Comparison of ENCODE assay signal across 16 cellular contexts in the genomic region with DNA sequence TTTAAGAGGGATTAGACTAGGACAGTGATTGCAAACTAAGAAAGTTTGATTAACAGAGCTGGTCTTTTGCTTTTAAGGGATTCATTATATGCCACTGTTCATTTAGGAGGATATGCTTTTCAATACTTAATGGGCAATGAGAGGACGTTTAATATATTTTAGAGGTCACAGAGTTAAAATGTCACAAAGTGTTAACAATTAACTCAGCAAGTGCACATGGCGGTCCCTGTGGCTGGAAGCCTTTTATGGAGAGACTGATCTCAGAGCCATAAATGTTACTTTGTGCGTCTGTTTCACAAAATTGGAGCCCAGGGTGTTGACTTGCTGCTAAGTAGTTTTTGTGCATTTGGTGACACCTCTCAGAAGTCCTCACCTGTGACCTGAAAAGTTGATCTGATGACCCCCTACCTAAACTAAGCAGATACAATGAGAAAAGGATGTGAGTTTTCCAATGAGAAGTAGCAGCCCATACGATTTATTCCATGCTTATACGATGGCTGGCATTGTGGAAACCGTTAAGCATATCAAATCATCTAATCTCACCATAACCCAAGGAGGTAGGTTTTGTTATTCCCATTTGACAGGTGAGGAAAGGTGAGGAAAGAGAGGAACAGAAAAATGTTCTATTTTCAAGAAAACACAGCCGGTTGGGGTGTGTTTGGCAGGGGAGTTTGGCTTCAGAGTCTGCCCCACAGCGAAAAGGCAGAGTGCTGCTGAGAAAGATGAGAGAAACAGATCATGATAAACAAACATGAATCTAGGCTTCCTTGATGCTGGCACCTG.
DNase-seq lines count a peak whose midpoint lies in the region; ATAC-seq and TF ChIP-seq lines count a peak whose summit lies in the region.
"Had no signal": no experiment of that assay in that cellular context is flagged by ENCODE, and none has a peak within 500 bp of the region (broad histone marks: within the 10 kb centered on the region; RNA-seq: fewer than 3 reads in every experiment).

No MANE protein-coding gene starts in this region.

- H3K27ac ChIP-seq in hepatocyte, result peak overlapping the region; percentile 81
- H3K27ac ChIP-seq in heart right ventricle, result peak overlapping the region in 2 of 10 donors; percentile 3 to 37
- H3K27ac ChIP-seq: A549, C4-2B had no signal

- H4K20me1 ChIP-seq in hepatocyte (ENCODE audit: insufficient read depth, poor library complexity, severe bottlenecking), result no peaks in the 10 kb centered on the region

- H3K36me3 Mint-ChIP-seq in nephron (ENCODE audit: low read depth), result peaks cover 18% of the 10 kb centered on the region
- H3K36me3 Mint-ChIP-seq: IgD-negative memory B cell had no signal

- H3K9me3 ChIP-seq in hepatocyte (ENCODE audit: low read depth), result no peaks in the 10 kb centered on the region
- no peaks in the 10 kb centered on the region for H3K9me3 ChIP-seq in heart right ventricle
- H3K9me3 ChIP-seq: A549 had no signal

- no peaks in the 10 kb centered on the region for H3K9me3 Mint-ChIP-seq in nephron
- H3K9me3 Mint-ChIP-seq: CD4-positive, alpha-beta T cell; GM23338; IgD-negative memory B cell had no signal

- no peaks in the 10 kb centered on the region for H3K79me2 ChIP-seq in hepatocyte

- H3K27me3 Mint-ChIP-seq in nephron (ENCODE audit: low read depth), result peaks cover 4% of the 10 kb centered on the region

- intact Hi-C loops in heart right ventricle (cut with DNase I), result no loop called here

- H3K27ac Mint-ChIP-seq in nephron, result peak overlapping the region; percentile 31 to 95 (median 62)
- H3K27ac Mint-ChIP-seq: CD4-positive, alpha-beta T cell; GM23338; IgD-negative memory B cell had no signal

- H3K4me1 ChIP-seq in hepatocyte (ENCODE audit: insufficient read depth) (peaks cover 6% of the 10 kb centered on the region), heart right ventricle (peaks cover 0 to 28% (median 7%) of the 10 kb centered on the region in 9 donors)
- H3K4me1 ChIP-seq: A549 had no signal

- ATAC-seq in left lobe of liver (peak; percentile 53), heart right ventricle (no peak)
- ATAC-seq: A549, GM23338 had no signal

- 78% methylated on average over 8 of the region's 8 CpGs for WGBS in hepatocyte (ENCODE audit: low lambda C conversion rate, missing lambda C conversion rate)
- 85 to 88% methylated on average over 8 of the region's 8 CpGs for WGBS in heart right ventricle, 2 donors

- H3K4me2 ChIP-seq in hepatocyte, result peak overlapping the region; percentile 62
- H3K4me2 ChIP-seq: GM23338 had no signal

- no peaks in the 10 kb centered on the region for H3K27me3 ChIP-seq in hepatocyte
- no peaks in the 10 kb centered on the region for H3K27me3 ChIP-seq in heart right ventricle

- H3K36me3 ChIP-seq in hepatocyte (replicated peaks; ENCODE audit: insufficient read depth, low read depth) (no peaks in the 10 kb centered on the region), heart right ventricle (peaks cover 0 to 86% (median 0%) of the 10 kb centered on the region in 9 donors)

- TF ChIP-seq CTCF in hepatocyte (IDR thresholded peaks at IDR 0.05; ENCODE audit: poor library complexity), result no peak
- no peak for TF ChIP-seq CTCF in nephron (IDR thresholded peaks at IDR 0.05; ENCODE audit: unreplicated experiment in 3 of 3)
- no peak for TF ChIP-seq CTCF in heart right ventricle (IDR thresholded peaks at IDR 0.05)

- peaks cover 14% of the 10 kb centered on the region for H3K4me1 Mint-ChIP-seq in nephron

- peak overlapping the region; percentile 15 for H2AFZ ChIP-seq in hepatocyte

- H3K4me3 ChIP-seq in hepatocyte, result no peak overlapping the region
- H3K4me3 ChIP-seq in heart right ventricle, result no peak overlapping the region
- H3K4me3 ChIP-seq: A549, GM23338 had no signal

- DNase-seq in hepatocyte (ENCODE audit: low spot score) (peak; percentile 19), left lobe of liver (ENCODE audit: low spot score) (no peak), DMS53 (lab: John Stamatoyannopoulos, UW) (no peak), heart right ventricle (no peak), NCI-H2227 (lab: John Stamatoyannopoulos, UW; ENCODE audit: unreplicated experiment) (no peak)
- DNase-seq: AML-193; CD4-positive, alpha-beta T cell; DMS153; DMS79 treated with DMSO at 0.1 percent for 48 hours; GF-D8; HCEC 1CT had no signal

- no peaks in the 10 kb centered on the region for H3K9me2 ChIP-seq in hepatocyte (replicated peaks; ENCODE audit: insufficient read depth)

- no peak overlapping the region for H3K4me3 Mint-ChIP-seq in nephron
- H3K4me3 Mint-ChIP-seq: CD4-positive, alpha-beta T cell; GM23338; IgD-negative memory B cell had no signal
